12 cellular contexts compared by ENCODE assay signal in genomic region chr4:96035727-96036126, GRCh38.
A peak's percentile ranks its signal among the peaks of the same experiment; 100 is the strongest.
DNase-seq lines count a peak whose midpoint lies in the region; ATAC-seq and TF ChIP-seq lines count a peak whose summit lies in the region.
"Had no signal": no experiment of that assay in that cellular context is flagged by ENCODE, and none has a peak within 500 bp of the region (broad histone marks: within the 10 kb centered on the region; RNA-seq: fewer than 3 reads in every experiment).

No MANE protein-coding gene starts in this region.

- H3K4me1 ChIP-seq in HEK293 (ENCODE audit: control insufficient read depth, insufficient read depth, low read length), result no peaks in the 10 kb centered on the region

- TF ChIP-seq CTCF in C4-2B (conservative IDR thresholded peaks at IDR 0.05) (peak; percentile 21), HEK293 (tag by site-specific recombination; IDR thresholded peaks at IDR 0.05) (no peak)

- POLR2A ChIA-PET in HEK293 (lab: Yijun Ruan, JAX), result no interaction called here

- H3K4me3 ChIP-seq in HEK293 (ENCODE audit: low read depth, low read length), result no peak overlapping the region

- H3K27ac ChIP-seq in C4-2B (no peak overlapping the region), HEK293 (ENCODE audit: extremely low read depth, low read depth, low read length) (no peak overlapping the region)

- peak; percentile 46 for DNase-seq in iPS-NIHi11 (ENCODE audit: low spot score)
- no peak for DNase-seq in stimulated activated CD4-positive, alpha-beta T cell treated with anti-CD3 and anti-CD28 coated beads, Interleukin-2, amount 100 ng/mL, for 48 hours
- DNase-seq in NCI-H187 treated with DMSO at 0.1 percent for 48 hours (lab: John Stamatoyannopoulos, UW), result no peak
- no peak for DNase-seq in NCI-H2196 (lab: John Stamatoyannopoulos, UW; ENCODE audit: unreplicated experiment)
- DNase-seq: activated CD4-positive, alpha-beta memory T cell treated with anti-CD3 and anti-CD28 coated beads for 36 hours; effector memory CD4-positive, alpha-beta T cell; naive thymus-derived CD4-positive, alpha-beta T cell; NCI-H2171 treated with DMSO at 0.1 percent for 48 hours had no signal

- CTCF ChIA-PET in HEK293 (lab: Yijun Ruan, JAX), result interaction anchor here (0.6 to 0.7 kb wide), 5 partner anchors 10 to 1273 kb away, joined by 3 to 5 read pairs (median 3); no protein-coding TSS in a partner anchor

- ATAC-seq in SK-N-SH treated with all-trans-retinoic acid at 6 μM for 48 hours (peak; percentile 61; the same call in 1 of the 3 replicates), HG02938 (IDR thresholded peaks at IDR 0.05; ENCODE audit: unreplicated experiment) (no peak)
- ATAC-seq: naive thymus-derived CD4-positive, alpha-beta T cell had no signal

- H3K9me3 ChIP-seq in HEK293 (ENCODE audit: control insufficient read depth, insufficient read depth, low read depth, low read length), result no peaks in the 10 kb centered on the region

- no peaks in the 10 kb centered on the region for H3K36me3 ChIP-seq in HEK293 (ENCODE audit: control insufficient read depth in 2 of 2, insufficient read depth in 1 of 2, low read length in 2 of 2)

TF ChIP-seq in HEK293, 187 proteins besides CTCF, POLR2A, EP300 and RAD21:
- TF ChIP-seq ZNF654 (tag by site-specific recombination; IDR thresholded peaks at IDR 0.05; ENCODE audit: low read depth), result peak; percentile 30; the same call in 1 of the 2 replicates
- no peak for TF ChIP-seq ZNF701 (tag by site-specific recombination; IDR thresholded peaks at IDR 0.05)

TF ChIP-seq in SK-N-SH treated with all-trans-retinoic acid at 6 μM for 48 hours, 23 proteins besides CTCF, POLR2A, EP300 and RAD21:
- TF ChIP-seq OSR1 (CRISPR knock-in tag; IDR thresholded peaks at IDR 0.05), result no peak
- TF ChIP-seq CSRNP3 (CRISPR knock-in tag; IDR thresholded peaks at IDR 0.05), result no peak
- no peak for TF ChIP-seq POU6F1 (CRISPR knock-in tag; IDR thresholded peaks at IDR 0.05; ENCODE audit: borderline replicate concordance, low read depth)
- no peak for TF ChIP-seq RARB (CRISPR knock-in tag; IDR thresholded peaks at IDR 0.05)
- no peak for TF ChIP-seq ESRRG (CRISPR knock-in tag; IDR thresholded peaks at IDR 0.05)
- no peak for TF ChIP-seq CREB5 (CRISPR knock-in tag; IDR thresholded peaks at IDR 0.05; ENCODE audit: low read depth)
